In the genomic region with DNA sequence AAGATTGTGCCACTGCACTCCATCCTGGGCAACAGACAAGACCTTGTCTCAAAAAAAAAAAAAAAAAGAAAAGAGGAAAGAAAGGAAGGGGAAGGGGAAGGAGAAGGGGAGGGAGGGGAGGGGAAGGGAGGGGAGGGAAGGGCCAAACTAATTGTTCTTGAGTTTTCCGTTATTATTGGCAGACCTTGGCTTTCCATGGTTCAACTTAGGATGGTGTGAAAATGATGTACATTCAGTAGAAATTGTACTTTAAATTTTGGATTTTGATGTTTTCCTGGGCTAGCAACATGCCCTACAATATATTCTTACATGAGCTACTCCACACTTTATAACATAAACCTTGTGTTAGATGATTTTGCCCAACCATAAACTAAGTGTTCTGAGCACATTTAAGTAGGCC, we compare ENCODE assay signal across 1 cellular context.
TF ChIP-seq lines count a peak whose summit lies in the region.

No MANE protein-coding gene starts in this region.

TF ChIP-seq in HepG2, 621 proteins besides CTCF, POLR2A, EP300 and RAD21:
- no peak for TF ChIP-seq TBL1XR1 (IDR thresholded peaks at IDR 0.05; ENCODE audit: borderline replicate concordance, low read length, partially characterized antibody)
- no peak for TF ChIP-seq HDAC6 (IDR thresholded peaks at IDR 0.05; ENCODE audit: low read depth, low read length)
- peak; percentile 60 for TF ChIP-seq HNRNPK (IDR thresholded peaks at IDR 0.05; ENCODE audit: low read depth, low read length, poor library complexity, severe bottlenecking)
- no peak for TF ChIP-seq SALL2 (CRISPR knock-in tag; IDR thresholded peaks at IDR 0.05)
- TF ChIP-seq PCBP2 (optimal IDR thresholded peaks at IDR 0.05; ENCODE audit: low read depth, low read length, poor library complexity, severe bottlenecking), result peak; percentile 59
- no peak for TF ChIP-seq ZNF501 (CRISPR knock-in tag; IDR thresholded peaks at IDR 0.05)
- TF ChIP-seq NRL (CRISPR knock-in tag; IDR thresholded peaks at IDR 0.05; ENCODE audit: borderline replicate concordance), result no peak
- TF ChIP-seq ZNF33B (CRISPR knock-in tag; IDR thresholded peaks at IDR 0.05), result no peak
- TF ChIP-seq RXRB (CRISPR knock-in tag; IDR thresholded peaks at IDR 0.05; ENCODE audit: borderline replicate concordance), result no peak
